ENCODE assay signal across 36 cellular contexts in the genomic region with DNA sequence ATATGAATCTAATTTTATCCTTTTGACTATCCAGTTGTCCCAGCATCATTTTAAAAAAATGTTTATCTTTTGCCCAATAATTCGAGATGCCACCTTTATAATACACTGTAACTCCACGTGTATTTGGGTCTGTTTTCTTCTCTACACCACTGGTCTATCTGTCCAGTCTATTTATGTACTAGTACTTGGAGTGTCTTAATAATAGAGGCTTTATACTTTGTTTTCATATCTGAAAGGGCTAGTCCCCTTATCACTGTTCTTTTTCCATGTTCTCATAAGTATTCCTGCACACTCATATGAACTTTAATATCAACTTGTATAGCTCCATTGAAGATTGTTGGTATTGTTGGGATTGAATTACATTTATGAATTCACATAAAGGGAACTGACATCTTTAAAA.
"Had no signal": no experiment of that assay in that cellular context is flagged by ENCODE, and none has a peak within 500 bp of the region (broad histone marks: within the 10 kb centered on the region; RNA-seq: fewer than 3 reads in every experiment).

No MANE protein-coding gene starts in this region.

- H3K36me3 Mint-ChIP-seq: activated naive CD8-positive, alpha-beta T cell treated with anti-CD3 and anti-CD28 coated beads for 36 hours; brain had no signal

- H3K9me3 Mint-ChIP-seq: activated B cell treated with CpG ODN at 0.5 μM for 24 hours; activated CD4-positive, alpha-beta T cell treated with anti-CD3 and anti-CD28 coated beads, Interleukin-2, amount 10 ng/mL, durations not matched to agents 24 days and 14 days; activated naive CD8-positive, alpha-beta T cell treated with anti-CD3 and anti-CD28 coated beads for 36 hours; activated T-cell treated with anti-CD3 and anti-CD28 coated beads, Interleukin-2, amount 50 U/mL, for 4 hours; activated T-helper 1 cell treated with anti-CD3 and anti-CD28 coated beads, Interleukin-12 subunit alpha, Interleukin-12 subunit beta, Interleukin-2, Interleukin-4 antibody, amounts not matched to agents 30 ng/mL and 10 ng/mL and 1 ng/mL, durations not matched to agents 14 hours and 24 hours and 36 hours; activated T-helper 17 cell treated with anti-CD3 and anti-CD28 coated beads, Interleukin-2, amount 50 U/mL, for 72 hours; brain; central memory CD8-positive, alpha-beta T cell; T-helper 1 cell treated with Interleukin-12 subunit alpha and Interleukin-12 subunit beta and Interleukin-4 antibody, amounts not matched to agents 30 μg/mL and 1 μg/mL, for 36 hours; T-helper 2 cell treated with Interferon-gamma antibody and Interleukin-4, amounts not matched to agents 5 μg/mL and 100 μg/mL, for 36 hours had no signal

- H3K27ac Mint-ChIP-seq: activated B cell treated with CpG ODN at 0.5 μM for 24 hours; activated CD4-positive, alpha-beta memory T cell treated with anti-CD3 and anti-CD28 coated beads for 36 hours; activated CD4-positive, alpha-beta T cell treated with anti-CD3 and anti-CD28 coated beads, Interleukin-2, amount 10 ng/mL, durations not matched to agents 24 days and 14 days; activated CD8-positive, alpha-beta T cell treated with anti-CD3 and anti-CD28 coated beads for 36 hours; activated naive CD4-positive, alpha-beta T cell treated with anti-CD3 and anti-CD28 coated beads for 36 hours; activated naive CD4-positive, alpha-beta T cell treated with anti-CD3 and anti-CD28 coated beads, Interleukin-2, amount 50 U/mL, for 72 hours; activated naive CD8-positive, alpha-beta T cell treated with anti-CD3 and anti-CD28 coated beads for 36 hours; activated T-cell treated with anti-CD3 and anti-CD28 coated beads, Interleukin-2, amount 50 U/mL, for 72 hours; activated T-helper 1 cell treated with anti-CD3 and anti-CD28 coated beads, Interleukin-12 subunit alpha, Interleukin-12 subunit beta, Interleukin-2, Interleukin-4 antibody, amounts not matched to agents 30 ng/mL and 10 ng/mL and 1 ng/mL, durations not matched to agents 14 hours and 24 hours and 36 hours; activated T-helper 17 cell treated with anti-CD3 and anti-CD28 coated beads, Interleukin-2, amount 50 U/mL, for 72 hours; brain; T-helper 1 cell treated with Interleukin-12 subunit alpha and Interleukin-12 subunit beta and Interleukin-4 antibody, amounts not matched to agents 30 μg/mL and 1 μg/mL, for 36 hours; T-helper 2 cell treated with Interferon-gamma antibody and Interleukin-4, amounts not matched to agents 5 μg/mL and 100 μg/mL, for 36 hours had no signal

- H3K4me3 ChIP-seq: adrenal gland, ascending aorta had no signal

- H3K36me3 ChIP-seq: adrenal gland, ascending aorta had no signal

- DNase-seq: activated B cell treated with CpG ODN at 0.5 μM for 24 hours; activated CD4-positive, alpha-beta memory T cell treated with anti-CD3 and anti-CD28 coated beads for 36 hours; activated CD4-positive, alpha-beta T cell treated with anti-CD3 and anti-CD28 coated beads for 4 hours; activated CD4-positive, alpha-beta T cell treated with anti-CD3 and anti-CD28 coated beads, Interleukin-2, amount 10 ng/mL, durations not matched to agents 24 days and 14 days; activated CD4-positive, alpha-beta T cell treated with anti-CD3 and anti-CD28 coated beads, Interleukin-2, amount 50 U/mL, for 1 hour; activated CD4-positive, alpha-beta T cell treated with anti-CD3 and anti-CD28 coated beads, Interleukin-2, amount 50 U/mL, for 4 hours; activated CD4-positive, CD25-positive, alpha-beta regulatory T cell treated with anti-CD3 and anti-CD28 coated beads, Interleukin-2, amount 50 U/mL, for 72 hours; activated CD8-positive, alpha-beta memory T cell treated with anti-CD3 and anti-CD28 coated beads, Interleukin-2, amount 50 U/mL, for 4 hours; activated CD8-positive, alpha-beta T cell treated with anti-CD3 and anti-CD28 coated beads for 36 hours; activated effector memory CD4-positive, alpha-beta T cell treated with anti-CD3 and anti-CD28 coated beads, Interleukin-2, amount 50 U/mL, for 16 hours; activated gamma-delta T cell treated with Interleukin-2 at 50 U/mL for 16 hours; activated naive CD4-positive, alpha-beta T cell; activated naive CD4-positive, alpha-beta T cell treated with anti-CD3 and anti-CD28 coated beads for 36 hours; activated naive CD4-positive, alpha-beta T cell treated with anti-CD3 and anti-CD28 coated beads, Interleukin-2, amount 50 U/mL, for 16 hours; activated naive CD8-positive, alpha-beta T cell treated with anti-CD3 and anti-CD28 coated beads for 36 hours; activated T-cell treated with anti-CD3 and anti-CD28 coated beads for 4 hours; activated T-cell treated with anti-CD3 and anti-CD28 coated beads, Interleukin-2, amount 50 U/mL, for 1 hour; activated T-cell treated with anti-CD3 and anti-CD28 coated beads, Interleukin-2, amount 50 U/mL, for 4 hours; activated T-cell treated with anti-CD3 and anti-CD28 coated beads, Interleukin-2, amount 50 U/mL, for 72 hours; adrenal gland; amniotic stem cell; caudate nucleus; cerebellar nuclear complex; T-helper 1 cell; T-helper 2 cell; T-helper 9 cell had no signal

- H3K27me3 ChIP-seq: adrenal gland, ascending aorta had no signal

- H3K4me3 Mint-ChIP-seq: activated B cell treated with CpG ODN at 0.5 μM for 24 hours; activated CD4-positive, alpha-beta memory T cell treated with anti-CD3 and anti-CD28 coated beads for 36 hours; activated CD4-positive, alpha-beta T cell treated with anti-CD3 and anti-CD28 coated beads, Interleukin-2, amount 10 ng/mL, durations not matched to agents 24 days and 14 days; activated CD8-positive, alpha-beta T cell treated with anti-CD3 and anti-CD28 coated beads for 36 hours; activated naive CD4-positive, alpha-beta T cell treated with anti-CD3 and anti-CD28 coated beads for 36 hours; activated naive CD8-positive, alpha-beta T cell treated with anti-CD3 and anti-CD28 coated beads for 36 hours; activated T-cell treated with anti-CD3 and anti-CD28 coated beads, Interleukin-2, amount 50 U/mL, for 4 hours; activated T-cell treated with anti-CD3 and anti-CD28 coated beads, Interleukin-2, amount 50 U/mL, for 72 hours; activated T-helper 1 cell treated with anti-CD3 and anti-CD28 coated beads, Interleukin-12 subunit alpha, Interleukin-12 subunit beta, Interleukin-2, Interleukin-4 antibody, amounts not matched to agents 30 ng/mL and 10 ng/mL and 1 ng/mL, durations not matched to agents 14 hours and 24 hours and 36 hours; activated T-helper 17 cell treated with anti-CD3 and anti-CD28 coated beads, Interleukin-2, amount 50 U/mL, for 72 hours; brain; central memory CD8-positive, alpha-beta T cell; T-helper 1 cell treated with Interleukin-12 subunit alpha and Interleukin-12 subunit beta and Interleukin-4 antibody, amounts not matched to agents 30 μg/mL and 1 μg/mL, for 36 hours; T-helper 2 cell treated with Interferon-gamma antibody and Interleukin-4, amounts not matched to agents 5 μg/mL and 100 μg/mL, for 36 hours had no signal

- H3K9me3 ChIP-seq: adrenal gland had no signal

- FAIRE-seq: TTC549 had no signal

- H3K4me1 Mint-ChIP-seq: activated B cell treated with CpG ODN at 0.5 μM for 24 hours; activated CD4-positive, alpha-beta T cell treated with anti-CD3 and anti-CD28 coated beads, Interleukin-2, amount 10 ng/mL, durations not matched to agents 24 days and 14 days; activated naive CD8-positive, alpha-beta T cell treated with anti-CD3 and anti-CD28 coated beads for 36 hours; activated T-helper 17 cell treated with anti-CD3 and anti-CD28 coated beads, Interleukin-2, amount 50 U/mL, for 72 hours; brain; central memory CD8-positive, alpha-beta T cell had no signal

- ATAC-seq: activated CD8-positive, alpha-beta T cell treated with anti-CD3 and anti-CD28 coated beads for 36 hours; activated naive CD4-positive, alpha-beta T cell treated with anti-CD3 and anti-CD28 coated beads, Interleukin-2, amount 50 U/mL, for 72 hours; activated T-cell treated with anti-CD3 and anti-CD28 coated beads, Interleukin-2, amount 50 U/mL, for 4 hours; activated T-cell treated with anti-CD3 and anti-CD28 coated beads, Interleukin-2, amount 50 U/mL, for 72 hours; activated T-helper 17 cell treated with anti-CD3 and anti-CD28 coated beads, Interleukin-2, amount 50 U/mL, for 72 hours had no signal

- H3K4me1 ChIP-seq: adrenal gland, ascending aorta had no signal

- H3K27ac ChIP-seq: adrenal gland, ascending aorta, VCaP had no signal
